In genomic region chr10:53253221-53253620, GRCh38 we compare ENCODE assay signal across 2 cellular contexts.
TF ChIP-seq lines count a peak whose summit lies in the region.

No MANE protein-coding gene starts in this region.

TF ChIP-seq in GM23338, 12 proteins besides CTCF, POLR2A, EP300 and RAD21:
- TF ChIP-seq STAT1 (IDR thresholded peaks at IDR 0.05; ENCODE audit: unreplicated experiment) (no peak), ZNF462 (CRISPR knock-in tag; IDR thresholded peaks at IDR 0.05) (no peak), ZNF114 (CRISPR knock-in tag; IDR thresholded peaks at IDR 0.05) (no peak), CREB1 (CRISPR knock-in tag; IDR thresholded peaks at IDR 0.05; ENCODE audit: low read depth) (no peak), POLR2AphosphoS5 (IDR thresholded peaks at IDR 0.05; ENCODE audit: low read depth) (no peak), REST (IDR thresholded peaks at IDR 0.05; ENCODE audit: unreplicated experiment) (no peak), ZNF331 (CRISPR knock-in tag; IDR thresholded peaks at IDR 0.05; ENCODE audit: low read depth) (no peak), ETS1 (IDR thresholded peaks at IDR 0.05) (no peak)

TF ChIP-seq in H1, 55 proteins besides CTCF, POLR2A, EP300 and RAD21:
- TF ChIP-seq MAFK (IDR thresholded peaks at IDR 0.05; ENCODE audit: low read depth, low read length) = no peak
- TF ChIP-seq RFX5 (IDR thresholded peaks at IDR 0.05; ENCODE audit: borderline replicate concordance, low read depth, low read length) = no peak
